In genomic region chr1:37509181-37509580, GRCh38 we compare ENCODE assay signal across 11 cellular contexts. TPM values are rescaled to one million over a fixed set of nuclear protein-coding genes. Genes with fewer than 3 reads are reported as not detected.
DNase-seq lines count a peak whose midpoint lies in the region; ATAC-seq and TF ChIP-seq lines count a peak whose summit lies in the region.
"Had no signal": no experiment of that assay in that cellular context is flagged by ENCODE, and none has a peak within 500 bp of the region (broad histone marks: within the 10 kb centered on the region; RNA-seq: fewer than 3 reads in every experiment).

No MANE protein-coding gene starts in this region.

- no peak for DNase-seq in T-helper 1 cell
- DNase-seq in MG63: peak; percentile 12
- DNase-seq in activated naive CD8-positive, alpha-beta T cell treated with anti-CD3 and anti-CD28 coated beads for 36 hours: no peak
- DNase-seq in prostate gland (ENCODE audit: low spot score): no peak
- DNase-seq in upper lobe of right lung: no peak
- no peak for DNase-seq in sigmoid colon
- DNase-seq: activated gamma-delta T cell treated with Interleukin-2 at 50 U/mL for 16 hours, gastrocnemius medialis, NCI-H226 had no signal

- TF ChIP-seq CTCF in prostate gland (IDR thresholded peaks at IDR 0.05) (no peak), upper lobe of right lung (IDR thresholded peaks at IDR 0.05) (no peak), sigmoid colon (IDR thresholded peaks at IDR 0.05) (no peak)

- no peak overlapping the region for H3K4me3 Mint-ChIP-seq in T-helper 1 cell treated with Interleukin-12 subunit alpha and Interleukin-12 subunit beta and Interleukin-4 antibody, amounts not matched to agents 30 μg/mL and 1 μg/mL, for 36 hours
- no peak overlapping the region for H3K4me3 Mint-ChIP-seq in activated naive CD8-positive, alpha-beta T cell treated with anti-CD3 and anti-CD28 coated beads for 36 hours

- H3K27me3 ChIP-seq in MG63: no peaks in the 10 kb centered on the region
- no peaks in the 10 kb centered on the region for H3K27me3 ChIP-seq in prostate gland (replicated peaks; ENCODE audit: insufficient read depth)
- no peaks in the 10 kb centered on the region for H3K27me3 ChIP-seq in upper lobe of right lung
- no peaks in the 10 kb centered on the region for H3K27me3 ChIP-seq in sigmoid colon
- H3K27me3 ChIP-seq: gastrocnemius medialis had no signal

- H3K27me3 Mint-ChIP-seq in T-helper 1 cell treated with Interleukin-12 subunit alpha and Interleukin-12 subunit beta and Interleukin-4 antibody, amounts not matched to agents 30 μg/mL and 1 μg/mL, for 36 hours (ENCODE audit: low read depth): no peaks in the 10 kb centered on the region
- H3K27me3 Mint-ChIP-seq in activated naive CD8-positive, alpha-beta T cell treated with anti-CD3 and anti-CD28 coated beads for 36 hours: no peaks in the 10 kb centered on the region

- H3K4me3 ChIP-seq in MG63 (no peak overlapping the region), prostate gland (no peak overlapping the region), upper lobe of right lung (no peak overlapping the region), sigmoid colon (no peak overlapping the region)
- H3K4me3 ChIP-seq: gastrocnemius medialis had no signal

- WGBS in prostate gland: 87% methylated on average over 4 of the region's 4 CpGs
- 86 to 91% methylated on average over 4 of the region's 4 CpGs for WGBS in sigmoid colon, 2 donors

- H3K9me3 Mint-ChIP-seq in T-helper 1 cell treated with Interleukin-12 subunit alpha and Interleukin-12 subunit beta and Interleukin-4 antibody, amounts not matched to agents 30 μg/mL and 1 μg/mL, for 36 hours: no peaks in the 10 kb centered on the region
- H3K9me3 Mint-ChIP-seq in activated naive CD8-positive, alpha-beta T cell treated with anti-CD3 and anti-CD28 coated beads for 36 hours: no peaks in the 10 kb centered on the region

- H3K4me1 Mint-ChIP-seq in T-helper 1 cell treated with Interleukin-12 subunit alpha and Interleukin-12 subunit beta and Interleukin-4 antibody, amounts not matched to agents 30 μg/mL and 1 μg/mL, for 36 hours (ENCODE audit: low read depth): peaks cover 33% of the 10 kb centered on the region
- H3K4me1 Mint-ChIP-seq in activated naive CD8-positive, alpha-beta T cell treated with anti-CD3 and anti-CD28 coated beads for 36 hours: peaks cover 38% of the 10 kb centered on the region

- H3K9me3 ChIP-seq in MG63 (no peaks in the 10 kb centered on the region), prostate gland (no peaks in the 10 kb centered on the region), upper lobe of right lung (no peaks in the 10 kb centered on the region), sigmoid colon (no peaks in the 10 kb centered on the region)
- H3K9me3 ChIP-seq: gastrocnemius medialis had no signal

- no peak for TF ChIP-seq EP300 in sigmoid colon (IDR thresholded peaks at IDR 0.05)

- ATAC-seq in GM21381 (IDR thresholded peaks at IDR 0.05; ENCODE audit: unreplicated experiment) (no peak), upper lobe of right lung (no peak)
- ATAC-seq: gastrocnemius medialis had no signal

- H3K27ac ChIP-seq in prostate gland (peak overlapping the region; percentile 56 to 97), upper lobe of right lung (no peak overlapping the region), sigmoid colon (no peak overlapping the region)

- no peaks in the 10 kb centered on the region for H3K4me1 ChIP-seq in prostate gland (replicated peaks)
- peaks cover 16% of the 10 kb centered on the region for H3K4me1 ChIP-seq in upper lobe of right lung
- H3K4me1 ChIP-seq in sigmoid colon: peaks cover 0 to 27% (median 18%) of the 10 kb centered on the region in 4 donors

- H3K36me3 ChIP-seq in MG63: peaks cover 54% of the 10 kb centered on the region
- no peaks in the 10 kb centered on the region for H3K36me3 ChIP-seq in prostate gland
- H3K36me3 ChIP-seq in upper lobe of right lung: peaks cover 74% of the 10 kb centered on the region
- H3K36me3 ChIP-seq in sigmoid colon: peaks cover 9 to 84% (median 21%) of the 10 kb centered on the region in 4 donors

- H3K27ac Mint-ChIP-seq in T-helper 1 cell treated with Interleukin-12 subunit alpha and Interleukin-12 subunit beta and Interleukin-4 antibody, amounts not matched to agents 30 μg/mL and 1 μg/mL, for 36 hours: peak overlapping the region; percentile 15
- peak overlapping the region; percentile 14 for H3K27ac Mint-ChIP-seq in activated naive CD8-positive, alpha-beta T cell treated with anti-CD3 and anti-CD28 coated beads for 36 hours

- TF ChIP-seq POLR2A in prostate gland (IDR thresholded peaks at IDR 0.05) (no peak), sigmoid colon (IDR thresholded peaks at IDR 0.05) (no peak)

- intact Hi-C loops in prostate gland (cut with DNase I): no loop called here
- intact Hi-C loops in upper lobe of right lung (cut with DNase I): no loop called here
- intact Hi-C loops in sigmoid colon (cut with DNase I): no loop called here

- H3K36me3 Mint-ChIP-seq in T-helper 1 cell treated with Interleukin-12 subunit alpha and Interleukin-12 subunit beta and Interleukin-4 antibody, amounts not matched to agents 30 μg/mL and 1 μg/mL, for 36 hours (ENCODE audit: low read depth): peaks cover 35% of the 10 kb centered on the region
- H3K36me3 Mint-ChIP-seq in activated naive CD8-positive, alpha-beta T cell treated with anti-CD3 and anti-CD28 coated beads for 36 hours: peaks cover 38% of the 10 kb centered on the region

RNA-seq across cellular contexts. Expression of gene MEAF6, which starts 5.4 kb away (rescaled TPM):
- 64.6 and 68.7 TPM in 2 replicates for total RNA-seq in MG63 (2014; rRNA removed; shearing (Covaris generic); ENCODE audit: low replicate concordance)
- total RNA-seq in activated naive CD8-positive, alpha-beta T cell treated with anti-CD3 and anti-CD28 coated beads for 36 hours: 10 to 100 TPM; 78.3 to 83.3 TPM
- total RNA-seq in prostate gland (100 to 1,000 TPM; 175 to 252 TPM), upper lobe of right lung (64.5 TPM), sigmoid colon (10 to 100 TPM; 64.0 to 84.5 (median 79.9) TPM)
- 10 to 100 TPM; 43.0 to 51.6 (median 50.5) TPM for polyA plus RNA-seq in sigmoid colon

RNA-seq across cellular contexts. Expression of gene ZC3H12A, which starts 34.8 kb away (rescaled TPM):
- 2.2 and 3.8 TPM in 2 replicates for total RNA-seq in MG63 (2014; rRNA removed; shearing (Covaris generic); ENCODE audit: low replicate concordance)
- total RNA-seq in activated naive CD8-positive, alpha-beta T cell treated with anti-CD3 and anti-CD28 coated beads for 36 hours: 10 to 100 TPM; 29.2 to 29.4 TPM
- 10 to 100 TPM; 74.4 to 97.1 TPM for total RNA-seq in prostate gland
- 22.9 TPM for total RNA-seq in upper lobe of right lung
- total RNA-seq in sigmoid colon: 10 to 100 TPM in 1 of 4 donors, 1 to 10 TPM in 3; 7.4 to 25.8 (median 8.5) TPM
- 10 to 100 TPM; 14.4 to 72.4 (median 15.3) TPM for polyA plus RNA-seq in sigmoid colon

RNA-seq across cellular contexts. Expression of gene SNIP1, which starts 44.9 kb away (rescaled TPM):
- 4.7 and 7.2 TPM in 2 replicates for total RNA-seq in MG63 (2014; rRNA removed; shearing (Covaris generic); ENCODE audit: low replicate concordance)
- total RNA-seq in activated naive CD8-positive, alpha-beta T cell treated with anti-CD3 and anti-CD28 coated beads for 36 hours: 10 to 100 TPM; 25.2 to 27.6 TPM
- total RNA-seq in prostate gland (10 to 100 TPM; 27.6 to 45.7 TPM), upper lobe of right lung (18.6 TPM), sigmoid colon (10 to 100 TPM in 3 of 4 donors, 1 to 10 TPM in 1; 7.2 to 20.4 (median 12.8) TPM)
- polyA plus RNA-seq in sigmoid colon: 1 to 10 TPM; 3.6 to 6.4 (median 6.2) TPM

RNA-seq across cellular contexts. Expression of gene DNALI1, which starts 47.6 kb away (rescaled TPM):
- total RNA-seq in MG63 (2014; rRNA removed; shearing (Covaris generic); ENCODE audit: low replicate concordance): not detected in 2 replicates
- not detected for total RNA-seq in activated naive CD8-positive, alpha-beta T cell treated with anti-CD3 and anti-CD28 coated beads for 36 hours
- total RNA-seq in prostate gland (10 to 100 TPM; 23.8 to 37.4 TPM), upper lobe of right lung (13.2 TPM), sigmoid colon (10 to 100 TPM in 2 of 4 donors, 1 to 10 TPM in 2; 7.5 to 13.0 (median 9.3) TPM)
- 1 to 10 TPM; 4.6 to 6.6 (median 4.8) TPM for polyA plus RNA-seq in sigmoid colon

Comparison
In these comparisons a context has a peak if more than half of its experiments do, and no peak if none do; other contexts are left out.
1. H3K27ac ChIP-seq: peak in prostate gland (2 of 2); none in upper lobe of right lung (single experiment) and sigmoid colon (0 of 4).